Comparison of ENCODE assay signal across 15 cellular contexts in genomic region chr7:70764701-70765208, GRCh38.
DNase-seq lines count a peak whose midpoint lies in the region; ATAC-seq and TF ChIP-seq lines count a peak whose summit lies in the region.
"Had no signal": no experiment of that assay in that cellular context is flagged by ENCODE, and none has a peak within 500 bp of the region (broad histone marks: within the 10 kb centered on the region; RNA-seq: fewer than 3 reads in every experiment).

No MANE protein-coding gene starts in this region.

- no peaks in the 10 kb centered on the region for H3K27me3 ChIP-seq in CD4-positive, alpha-beta memory T cell (ENCODE audit: insufficient read depth, low read length)
- no peaks in the 10 kb centered on the region for H3K27me3 ChIP-seq in OCI-LY1 (ENCODE audit: insufficient read depth, low read length)
- H3K27me3 ChIP-seq in endodermal cell (ENCODE audit: control insufficient read depth, insufficient read depth, low read length, poor library complexity, severe bottlenecking) = no peaks in the 10 kb centered on the region
- H3K27me3 ChIP-seq: right lobe of liver had no signal

- H3K79me2 ChIP-seq in OCI-LY1 (ENCODE audit: insufficient read depth, low read length) = no peaks in the 10 kb centered on the region

- H3F3A ChIP-seq in OCI-LY1 (ENCODE audit: insufficient read depth, low read length) = no peaks in the 10 kb centered on the region

- ATAC-seq in HG03565 (IDR thresholded peaks at IDR 0.05; ENCODE audit: unreplicated experiment) = no peak
- ATAC-seq: left cardiac atrium had no signal

- H3K4me1 ChIP-seq in CD4-positive, alpha-beta memory T cell (ENCODE audit: insufficient read depth, low read length) = peaks cover 5% of the 10 kb centered on the region
- H3K4me1 ChIP-seq in OCI-LY1 (ENCODE audit: insufficient read depth, low read length, severe bottlenecking) (peaks cover 42% of the 10 kb centered on the region), endodermal cell (ENCODE audit: control insufficient read depth, insufficient read depth, low read length) (no peaks in the 10 kb centered on the region)
- H3K4me1 ChIP-seq: right lobe of liver had no signal

- TF ChIP-seq CTCF in OCI-LY1 (IDR thresholded peaks at IDR 0.05; ENCODE audit: low read length) (no peak), endodermal cell (conservative IDR thresholded peaks at IDR 0.05) (no peak)

- peaks cover 8 to 26% of the 10 kb centered on the region in 2 donors for H3K36me3 Mint-ChIP-seq in CD4-positive, alpha-beta memory T cell
- peaks cover 61% of the 10 kb centered on the region for H3K36me3 Mint-ChIP-seq in endodermal cell (ENCODE audit: low read depth)
- H3K36me3 Mint-ChIP-seq: activated naive CD8-positive, alpha-beta T cell treated with anti-CD3 and anti-CD28 coated beads for 36 hours had no signal

- peak overlapping the region; percentile 74 to 98 (median 94) for H3K27ac Mint-ChIP-seq in CD4-positive, alpha-beta memory T cell
- peak overlapping the region; percentile 46 for H3K27ac Mint-ChIP-seq in endodermal cell

- peaks cover 9 to 42% (median 26%) of the 10 kb centered on the region in 4 donors for H3K4me1 Mint-ChIP-seq in CD4-positive, alpha-beta memory T cell
- peaks cover 5% of the 10 kb centered on the region for H3K4me1 Mint-ChIP-seq in endodermal cell
- H3K4me1 Mint-ChIP-seq: activated naive CD8-positive, alpha-beta T cell treated with anti-CD3 and anti-CD28 coated beads for 36 hours had no signal

- no peaks in the 10 kb centered on the region for H4K20me1 ChIP-seq in OCI-LY1 (ENCODE audit: insufficient read depth, low read length)

- POLR2A ChIA-PET in CD4-positive, alpha-beta memory T cell (lab: Charles Lee; ENCODE audit: partially characterized antibody) = interaction anchor here (1.5 to 2.5 kb wide), 4 partner anchors 13 to 24 kb away, joined by 3 to 9 read pairs (median 6); no protein-coding TSS in a partner anchor

- peak; percentile 35 for TF ChIP-seq POLR2A in GM18526 (IDR thresholded peaks at IDR 0.05; ENCODE audit: extremely low read depth, insufficient read length)

- WGBS in endodermal cell (ENCODE audit: insufficient coverage in 1 of 2, insufficient read length in 1 of 2), 2 experiments = 93 to 100% methylated on average over 6 to 15 of the region's 15 CpGs

- H3K9me3 Mint-ChIP-seq in CD4-positive, alpha-beta memory T cell = no peaks in the 10 kb centered on the region
- H3K9me3 Mint-ChIP-seq in endodermal cell = no peaks in the 10 kb centered on the region
- H3K9me3 Mint-ChIP-seq: activated naive CD8-positive, alpha-beta T cell treated with anti-CD3 and anti-CD28 coated beads for 36 hours had no signal

- peak overlapping the region in 1 of 2 donors; percentile 27 for H3K4me3 ChIP-seq in CD4-positive, alpha-beta memory T cell (ENCODE audit: low read length in 2 of 2)
- peak overlapping the region; percentile 47 for H3K4me3 ChIP-seq in OCI-LY1 (ENCODE audit: low read depth, low read length, poor library complexity, severe bottlenecking)
- no peak overlapping the region for H3K4me3 ChIP-seq in endodermal cell (ENCODE audit: low read length)
- H3K4me3 ChIP-seq: right lobe of liver had no signal

- no peak for DNase-seq in CD4-positive, alpha-beta memory T cell
- DNase-seq in endodermal cell (no peak), NCI-H1092 (lab: John Stamatoyannopoulos, UW) (no peak), DMS53 (lab: John Stamatoyannopoulos, UW) (no peak)
- DNase-seq: activated CD8-positive, alpha-beta memory T cell treated with anti-CD3 and anti-CD28 coated beads, Interleukin-2, amount 50 U/mL, for 48 hours; activated naive CD8-positive, alpha-beta T cell treated with anti-CD3 and anti-CD28 coated beads for 36 hours; DMS153; GOT3; left cardiac atrium; midbrain; NCI-H1436; right lobe of liver had no signal

- intact Hi-C loops in CD4-positive, alpha-beta memory T cell (cut with micrococcal nuclease) = no loop called here

- H3K9me3 ChIP-seq in CD4-positive, alpha-beta memory T cell (ENCODE audit: control insufficient read depth in 1 of 2, low read length in 2 of 2) = no peaks in the 10 kb centered on the region
- H3K9me3 ChIP-seq in OCI-LY1 (ENCODE audit: low read length) (no peaks in the 10 kb centered on the region), endodermal cell (ENCODE audit: control insufficient read depth, low read length) (no peaks in the 10 kb centered on the region)
- H3K9me3 ChIP-seq: right lobe of liver had no signal

- peak overlapping the region; percentile 70 for H3K4me2 ChIP-seq in OCI-LY1 (ENCODE audit: low read length)

- H2AFZ ChIP-seq in OCI-LY1 (ENCODE audit: low read length) = no peak overlapping the region

- H3K4me3 Mint-ChIP-seq in CD4-positive, alpha-beta memory T cell = peak overlapping the region; percentile 84 to 91 (median 88)
- H3K4me3 Mint-ChIP-seq in endodermal cell = no peak overlapping the region
- H3K4me3 Mint-ChIP-seq: activated naive CD8-positive, alpha-beta T cell treated with anti-CD3 and anti-CD28 coated beads for 36 hours had no signal

- H3K9ac ChIP-seq in OCI-LY1 (ENCODE audit: low read length) = peak overlapping the region; percentile 45; the same call in 1 of the 2 replicates
- no peak overlapping the region for H3K9ac ChIP-seq in endodermal cell (ENCODE audit: extremely low read depth, low read length, poor library complexity, severe bottlenecking)

- CTCF ChIA-PET in CD4-positive, alpha-beta memory T cell (lab: Charles Lee; ENCODE audit: partially characterized antibody) = interaction anchor here (0.9 to 2.0 kb wide), 3 partner anchors 10 to 21 kb away, joined by 3 to 8 read pairs (median 5); no protein-coding TSS in a partner anchor

- H3K36me3 ChIP-seq in CD4-positive, alpha-beta memory T cell (ENCODE audit: insufficient read depth, low read length) = no peaks in the 10 kb centered on the region
- peaks cover 37% of the 10 kb centered on the region for H3K36me3 ChIP-seq in OCI-LY1 (ENCODE audit: insufficient read depth, low read length)
- H3K36me3 ChIP-seq in endodermal cell (ENCODE audit: control insufficient read depth, insufficient read depth, low read length) = peaks cover 76% of the 10 kb centered on the region

- no peaks in the 10 kb centered on the region for H3K9me2 ChIP-seq in OCI-LY1 (ENCODE audit: low read depth, low read length)

- no peaks in the 10 kb centered on the region for H3K27me3 Mint-ChIP-seq in CD4-positive, alpha-beta memory T cell
- no peaks in the 10 kb centered on the region for H3K27me3 Mint-ChIP-seq in endodermal cell (ENCODE audit: insufficient read depth)
- H3K27me3 Mint-ChIP-seq: activated naive CD8-positive, alpha-beta T cell treated with anti-CD3 and anti-CD28 coated beads for 36 hours had no signal

- peak overlapping the region; percentile 63 for H3K27ac ChIP-seq in CD4-positive, alpha-beta memory T cell (ENCODE audit: low read depth, low read length)
- H3K27ac ChIP-seq in OCI-LY1 (ENCODE audit: low read depth, low read length, poor library complexity, severe bottlenecking) = peak overlapping the region; percentile 85
- H3K27ac ChIP-seq in endodermal cell (ENCODE audit: low read depth, low read length) = no peak overlapping the region
- H3K27ac ChIP-seq: right lobe of liver had no signal
